Comparison of ENCODE assay signal across 8 cellular contexts in genomic region chr1:225919906-225920305, GRCh38. TPM values are rescaled to one million over a fixed set of nuclear protein-coding genes. Genes with fewer than 3 reads are reported as not detected.
DNase-seq lines count a peak whose midpoint lies in the region; ATAC-seq and TF ChIP-seq lines count a peak whose summit lies in the region.

No MANE protein-coding gene starts in this region.

- H3K36me3 ChIP-seq in PC-3 (ENCODE audit: low read depth, low read length) = peaks cover 16% of the 10 kb centered on the region; the same call in 1 of the 2 replicates

- intact Hi-C loops in PC-3 (cut with micrococcal nuclease) = loop anchor here (1.0 to 2.0 kb wide), 2 partner anchors 37 to 49 kb away; partner anchors contain the start of gene TMEM63A

- H2AFZ ChIP-seq in PC-3 (ENCODE audit: low read length) = no peak overlapping the region

- H3K27ac ChIP-seq in PC-3 (ENCODE audit: low read length) = peak overlapping the region; percentile 45

- H3K9ac ChIP-seq in PC-3 (ENCODE audit: low read length) = no peak overlapping the region

- peak; percentile 33 for ATAC-seq in PC-3
- no peak for ATAC-seq in HG02973 (IDR thresholded peaks at IDR 0.05; ENCODE audit: unreplicated experiment)
- no peak for ATAC-seq in GM21619 (IDR thresholded peaks at IDR 0.05; ENCODE audit: unreplicated experiment)

- H3K9me2 ChIP-seq in PC-3 (replicated peaks; ENCODE audit: low read length) = no peaks in the 10 kb centered on the region

- H3K4me1 ChIP-seq in PC-3 (ENCODE audit: insufficient read depth, low read length) = peaks cover 46% of the 10 kb centered on the region

- POLR2A ChIA-PET in PC-3 (lab: Charles Lee; ENCODE audit: unreplicated experiment) = interaction anchor here (0.6 kb wide), 1 partner anchor 11 kb away, joined by 3 read pairs; no protein-coding TSS in a partner anchor

- TF ChIP-seq CTCF in PC-3 (conservative IDR thresholded peaks at IDR 0.05; ENCODE audit: low read depth, low read length) = no peak

- DNase-seq in NCI-H1417 (lab: John Stamatoyannopoulos, UW) = peak in 2 of 3 experiments; percentile 16 to 54
- DNase-seq in NCI-H1417 treated with DMSO at 0.1 percent for 48 hours (lab: John Stamatoyannopoulos, UW) = no peak
- peak; percentile 93 for DNase-seq in PC-3
- DNase-seq in dermis blood vessel endothelial cell = peak; percentile 83
- peak in 54 of 56 donors; percentile 17 to 94 (median 79) for DNase-seq in nucleus accumbens (lab: John Stamatoyannopoulos, UW)
- DNase-seq in stimulated activated CD8-positive, alpha-beta memory T cell treated with anti-CD3 and anti-CD28 coated beads, Interleukin-4, amount 100 ng/mL, for 48 hours = no peak

- CTCF ChIA-PET in PC-3 (lab: Charles Lee) = no interaction called here

- no peaks in the 10 kb centered on the region for H3F3A ChIP-seq in PC-3 (ENCODE audit: low read length, unreplicated experiment)

- H4K20me1 ChIP-seq in PC-3 (ENCODE audit: low read length) = peaks cover 3% of the 10 kb centered on the region; the same call in 1 of the 2 replicates

- peak overlapping the region; percentile 54 for H3K4me2 ChIP-seq in PC-3 (ENCODE audit: low read length)

- no peaks in the 10 kb centered on the region for H3K9me3 ChIP-seq in PC-3 (ENCODE audit: low read length)

- no peak overlapping the region for H3K4me3 ChIP-seq in PC-3 (ENCODE audit: low read length)

- H3K27me3 ChIP-seq in PC-3 (ENCODE audit: low read length) = no peaks in the 10 kb centered on the region

- BruUV-seq in PC-3 (replicated peaks; lab: Mats Ljungman, UMichigan) = no TSS peak

- H3K79me2 ChIP-seq in PC-3 (ENCODE audit: low read length) = peaks cover 28% of the 10 kb centered on the region

RNA-seq across cellular contexts. Expression of gene PYCR2, which starts 4.1 kb away (rescaled TPM):
- total RNA-seq in PC-3 (2014; rRNA removed) (57.7 and 69.0 TPM in 2 replicates), dermis blood vessel endothelial cell (35.7 and 41.1 TPM in 2 replicates)

RNA-seq across cellular contexts. Expression of gene LEFTY2, which starts 21.1 kb away (rescaled TPM):
- total RNA-seq in PC-3 (2014; rRNA removed) (not detected in 2 replicates), dermis blood vessel endothelial cell (under 0.01 TPM in 1 of 2 replicates, not detected in the other)

RNA-seq across cellular contexts. Expression of gene LEFTY1, which starts 31.0 kb away (rescaled TPM):
- total RNA-seq in PC-3 (2014; rRNA removed) (not detected in 2 replicates), dermis blood vessel endothelial cell (0.19 TPM in 1 of 2 replicates, not detected in the other)

RNA-seq across cellular contexts. Expression of gene TMEM63A, which starts 37.7 kb away (rescaled TPM):
- total RNA-seq in PC-3 (2014; rRNA removed) = 47.5 and 59.3 TPM in 2 replicates
- total RNA-seq in dermis blood vessel endothelial cell = 12.4 and 15.0 TPM in 2 replicates

Comparison
In these comparisons a context has a peak if more than half of its experiments do, and no peak if none do; other contexts are left out.
1. DNase-seq: peak in NCI-H1417 (2 of 3), PC-3 (single experiment), dermis blood vessel endothelial cell (single experiment) and nucleus accumbens (54 of 56); none in NCI-H1417 treated with DMSO at 0.1 percent for 48 hours (single experiment) and stimulated activated CD8-positive, alpha-beta memory T cell treated with anti-CD3 and anti-CD28 coated beads, Interleukin-4, amount 100 ng/mL, for 48 hours (single experiment).